Comparison of ENCODE assay signal across 10 cellular contexts in the genomic region with DNA sequence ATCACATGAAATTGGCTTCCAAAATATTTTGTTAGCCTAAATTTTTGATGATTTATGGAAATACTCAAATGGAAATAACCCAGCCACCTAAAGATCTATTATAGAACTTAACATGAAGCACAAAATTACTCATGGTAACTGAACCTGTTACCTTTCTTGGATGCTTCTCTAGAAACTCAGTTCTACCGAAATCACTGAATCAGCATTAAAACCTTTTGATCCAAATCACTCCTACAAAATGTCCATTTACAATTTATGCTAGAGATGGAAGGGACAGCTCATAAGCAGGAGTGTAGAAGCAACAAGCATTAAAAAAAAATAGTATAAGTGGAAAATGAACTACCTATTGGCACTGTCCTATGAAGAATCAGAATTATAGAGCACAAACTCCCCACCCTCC. TPM values are rescaled to one million over a fixed set of nuclear protein-coding genes. Genes with fewer than 3 reads are reported as not detected.
DNase-seq lines count a peak whose midpoint lies in the region; ATAC-seq and TF ChIP-seq lines count a peak whose summit lies in the region.
"Had no signal": no experiment of that assay in that cellular context is flagged by ENCODE, and none has a peak within 500 bp of the region (broad histone marks: within the 10 kb centered on the region; RNA-seq: fewer than 3 reads in every experiment).

No MANE protein-coding gene starts in this region.

- H3K9me3 ChIP-seq in DOHH2 (ENCODE audit: control insufficient read depth, insufficient read depth, low read length) (no peaks in the 10 kb centered on the region), adipocyte (ENCODE audit: control insufficient read depth, low read length) (no peaks in the 10 kb centered on the region), neural cell (ENCODE audit: low read length) (no peaks in the 10 kb centered on the region)
- H3K9me3 ChIP-seq: esophagus squamous epithelium had no signal

- peaks cover 21% of the 10 kb centered on the region for H3K4me1 ChIP-seq in DOHH2 (ENCODE audit: control insufficient read depth, low read length)
- H3K4me1 ChIP-seq in adipocyte (ENCODE audit: control insufficient read depth, insufficient read depth, low read length) = peaks cover 24% of the 10 kb centered on the region

- H3K79me2 ChIP-seq in DOHH2 (ENCODE audit: control insufficient read depth, low read length) (peaks cover 88% of the 10 kb centered on the region), neural cell (replicated peaks; ENCODE audit: insufficient read depth, low read length) (peaks cover 73% of the 10 kb centered on the region)

- peak overlapping the region; percentile 74 for H3K4me2 ChIP-seq in DOHH2 (ENCODE audit: low read length)
- peak overlapping the region; percentile 83 for H3K4me2 ChIP-seq in neural cell (ENCODE audit: low read length)

- TF ChIP-seq CTCF in DOHH2 (IDR thresholded peaks at IDR 0.05; ENCODE audit: low read depth, low read length, poor library complexity, severe bottlenecking) (no peak), neural cell (IDR thresholded peaks at IDR 0.05; ENCODE audit: poor library complexity, severe bottlenecking) (no peak)

- H4K20me1 ChIP-seq in DOHH2 (ENCODE audit: control insufficient read depth, insufficient read depth, low read depth, low read length) (peaks cover 32% of the 10 kb centered on the region), neural cell (ENCODE audit: insufficient read depth) (peaks cover 4% of the 10 kb centered on the region)

- H3K9me3 Mint-ChIP-seq in IgD-negative memory B cell = peaks cover 0 to 3% (median 0%) of the 10 kb centered on the region in 3 donors

- H3K4me1 Mint-ChIP-seq in IgD-negative memory B cell = peaks cover 40 to 50% (median 48%) of the 10 kb centered on the region in 3 donors

- no peak for DNase-seq in adipocyte (ENCODE audit: low read depth)
- no peak for DNase-seq in activated CD4-positive, CD25-positive, alpha-beta regulatory T cell treated with anti-CD3 and anti-CD28 coated beads, Interleukin-2, amount 50 U/mL, for 72 hours
- DNase-seq: esophagus squamous epithelium; NCI-H748 treated with DMSO at 0.1 percent for 48 hours; stimulated activated CD4-positive, alpha-beta T cell treated with anti-CD3 and anti-CD28 coated beads, Interleukin-12 subunit alpha, Interleukin-12 subunit beta, amount 100 ng/mL, for 4 hours had no signal

- H3K4me3 ChIP-seq in DOHH2 (ENCODE audit: low read length) (peak overlapping the region; percentile 97), adipocyte (ENCODE audit: low read length) (peak overlapping the region; percentile 99), neural cell (ENCODE audit: low read length) (peak overlapping the region; percentile 84)

- H3K27ac Mint-ChIP-seq in IgD-negative memory B cell = peak overlapping the region in 1 of 3 donors; percentile 72

- ATAC-seq in GM19455 (IDR thresholded peaks at IDR 0.05; ENCODE audit: unreplicated experiment) = no peak
- no peak for ATAC-seq in HG02938 (IDR thresholded peaks at IDR 0.05; ENCODE audit: unreplicated experiment)

- H3K36me3 ChIP-seq in DOHH2 (ENCODE audit: control insufficient read depth, low read length) (peaks cover 84% of the 10 kb centered on the region), adipocyte (ENCODE audit: control insufficient read depth, insufficient read depth, low read length, severe bottlenecking) (peaks cover 44% of the 10 kb centered on the region), neural cell (ENCODE audit: insufficient read depth, low read length) (peaks cover 8% of the 10 kb centered on the region)

- H3K9me2 ChIP-seq in DOHH2 (replicated peaks; ENCODE audit: control insufficient read depth, low read length) (no peaks in the 10 kb centered on the region), neural cell (ENCODE audit: insufficient read depth, low read length) (no peaks in the 10 kb centered on the region)

- H3K27ac ChIP-seq in DOHH2 (ENCODE audit: low read depth, low read length) (no peak overlapping the region), neural cell (ENCODE audit: low read length) (no peak overlapping the region)
- H3K27ac ChIP-seq: esophagus squamous epithelium had no signal

- H3K27me3 Mint-ChIP-seq in IgD-negative memory B cell = peaks cover 1% of the 10 kb centered on the region

- H3F3A ChIP-seq in DOHH2 (ENCODE audit: control insufficient read depth, insufficient read depth) = no peaks in the 10 kb centered on the region
- H3F3A ChIP-seq in neural cell (ENCODE audit: insufficient read depth, low read length, poor library complexity, severe bottlenecking) = no peaks in the 10 kb centered on the region

- H3K27me3 ChIP-seq in DOHH2 (ENCODE audit: control insufficient read depth, low read length) (no peaks in the 10 kb centered on the region), adipocyte (replicated peaks; ENCODE audit: control insufficient read depth, insufficient read depth, low read length) (no peaks in the 10 kb centered on the region), neural cell (ENCODE audit: insufficient read depth, low read depth, low read length) (no peaks in the 10 kb centered on the region)
- H3K27me3 ChIP-seq: esophagus squamous epithelium had no signal

- no peak for TF ChIP-seq RAD21 in neural cell (conservative IDR thresholded peaks at IDR 0.05)

- no peak overlapping the region for H2AFZ ChIP-seq in neural cell (ENCODE audit: low read depth, low read length)

- peak overlapping the region in 3 of 4 donors; percentile 41 to 84 (median 59) for H3K4me3 Mint-ChIP-seq in IgD-negative memory B cell

- H3K36me3 Mint-ChIP-seq in IgD-negative memory B cell = peaks cover 6% of the 10 kb centered on the region

- no peak for TF ChIP-seq EP300 in neural cell (conservative IDR thresholded peaks at IDR 0.05; ENCODE audit: poor library complexity, severe bottlenecking)

- H3K9ac ChIP-seq in adipocyte (ENCODE audit: low read length) (no peak overlapping the region), neural cell (ENCODE audit: low read length) (no peak overlapping the region)

TF ChIP-seq in neural cell, 6 proteins besides CTCF, POLR2A, EP300 and RAD21:
- TF ChIP-seq, protein P1, sequence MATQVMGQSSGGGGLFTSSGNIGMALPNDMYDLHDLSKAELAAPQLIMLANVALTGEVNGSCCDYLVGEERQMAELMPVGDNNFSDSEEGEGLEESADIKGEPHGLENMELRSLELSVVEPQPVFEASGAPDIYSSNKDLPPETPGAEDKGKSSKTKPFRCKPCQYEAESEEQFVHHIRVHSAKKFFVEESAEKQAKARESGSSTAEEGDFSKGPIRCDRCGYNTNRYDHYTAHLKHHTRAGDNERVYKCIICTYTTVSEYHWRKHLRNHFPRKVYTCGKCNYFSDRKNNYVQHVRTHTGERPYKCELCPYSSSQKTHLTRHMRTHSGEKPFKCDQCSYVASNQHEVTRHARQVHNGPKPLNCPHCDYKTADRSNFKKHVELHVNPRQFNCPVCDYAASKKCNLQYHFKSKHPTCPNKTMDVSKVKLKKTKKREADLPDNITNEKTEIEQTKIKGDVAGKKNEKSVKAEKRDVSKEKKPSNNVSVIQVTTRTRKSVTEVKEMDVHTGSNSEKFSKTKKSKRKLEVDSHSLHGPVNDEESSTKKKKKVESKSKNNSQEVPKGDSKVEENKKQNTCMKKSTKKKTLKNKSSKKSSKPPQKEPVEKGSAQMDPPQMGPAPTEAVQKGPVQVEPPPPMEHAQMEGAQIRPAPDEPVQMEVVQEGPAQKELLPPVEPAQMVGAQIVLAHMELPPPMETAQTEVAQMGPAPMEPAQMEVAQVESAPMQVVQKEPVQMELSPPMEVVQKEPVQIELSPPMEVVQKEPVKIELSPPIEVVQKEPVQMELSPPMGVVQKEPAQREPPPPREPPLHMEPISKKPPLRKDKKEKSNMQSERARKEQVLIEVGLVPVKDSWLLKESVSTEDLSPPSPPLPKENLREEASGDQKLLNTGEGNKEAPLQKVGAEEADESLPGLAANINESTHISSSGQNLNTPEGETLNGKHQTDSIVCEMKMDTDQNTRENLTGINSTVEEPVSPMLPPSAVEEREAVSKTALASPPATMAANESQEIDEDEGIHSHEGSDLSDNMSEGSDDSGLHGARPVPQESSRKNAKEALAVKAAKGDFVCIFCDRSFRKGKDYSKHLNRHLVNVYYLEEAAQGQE (IDR thresholded peaks at IDR 0.05; ENCODE audit: borderline replicate concordance) = no peak
- TF ChIP-seq MXI1 (conservative IDR thresholded peaks at IDR 0.05; ENCODE audit: poor library complexity, severe bottlenecking) (no peak), SMC3 (conservative IDR thresholded peaks at IDR 0.05; ENCODE audit: poor library complexity) (no peak), TAF1 (IDR thresholded peaks at IDR 0.05; ENCODE audit: low read depth) (no peak), EZH2 (IDR thresholded peaks at IDR 0.05; ENCODE audit: borderline replicate concordance, insufficient read depth, low read length, poor library complexity, severe bottlenecking) (no peak), POLR2AphosphoS5 (IDR thresholded peaks at IDR 0.05) (no peak)

RNA-seq across cellular contexts. Expression of a gene that starts 2.1 kb away (rescaled TPM):
- polyA plus RNA-seq in IgD-negative memory B cell = 114 TPM
- polyA plus RNA-seq in neural cell = 81.9 and 105 TPM in 2 replicates
- polyA minus RNA-seq in neural cell = 272 and 280 TPM in 2 replicates

RNA-seq across cellular contexts. Expression of a gene that starts 3.3 kb away (rescaled TPM):
- polyA plus RNA-seq in IgD-negative memory B cell (24.4 TPM), neural cell (39.4 and 46.0 TPM in 2 replicates)
- polyA minus RNA-seq in neural cell = 58.1 and 69.6 TPM in 2 replicates
